In genomic region chrX:153870288-153870690, GRCh38 we compare ENCODE assay signal across 12 cellular contexts. TPM values are rescaled to one million over a fixed set of nuclear protein-coding genes. Genes with fewer than 3 reads are reported as not detected.
DNase-seq lines count a peak whose midpoint lies in the region; ATAC-seq and TF ChIP-seq lines count a peak whose summit lies in the region.
"Had no signal": no experiment of that assay in that cellular context is flagged by ENCODE, and none has a peak within 500 bp of the region (broad histone marks: within the 10 kb centered on the region; RNA-seq: fewer than 3 reads in every experiment).

No MANE protein-coding gene starts in this region.

- H3K9me3 ChIP-seq in BLaER1 (no peaks in the 10 kb centered on the region; the same call in 1 of the 2 replicates), osteoblast (ENCODE audit: low read depth, low read length) (no peaks in the 10 kb centered on the region)

- H4K20me1 ChIP-seq in BLaER1 = peaks cover 62% of the 10 kb centered on the region
- H4K20me1 ChIP-seq in osteoblast (ENCODE audit: insufficient read depth, low read length) = peaks cover 9% of the 10 kb centered on the region

- H3K36me3 ChIP-seq in BLaER1 (peaks cover 22% of the 10 kb centered on the region; the same call in 1 of the 2 replicates), osteoblast (ENCODE audit: insufficient read depth, low read length) (no peaks in the 10 kb centered on the region)

- H3K4me3 ChIP-seq in BLaER1 = no peak overlapping the region
- no peak overlapping the region for H3K4me3 ChIP-seq in osteoblast (ENCODE audit: insufficient read depth, low read length)
- H3K4me3 ChIP-seq: GM23248 had no signal

- POLR2A ChIA-PET in HEK293T (lab: Yijun Ruan, JAX) = no interaction called here

- TF ChIP-seq CTCF in osteoblast (IDR thresholded peaks at IDR 0.05; ENCODE audit: extremely low read depth, low read depth, low read length) = no peak

- H3K4me1 ChIP-seq in BLaER1 (peaks cover 8% of the 10 kb centered on the region; the same call in 1 of the 2 replicates), osteoblast (ENCODE audit: insufficient read depth, low read length) (no peaks in the 10 kb centered on the region)

- H3K4me2 ChIP-seq in BLaER1 (peak overlapping the region; percentile 5; the same call in 1 of the 2 replicates), osteoblast (ENCODE audit: insufficient read depth, low read length) (no peak overlapping the region)

- no peaks in the 10 kb centered on the region for H3K79me2 ChIP-seq in osteoblast (ENCODE audit: insufficient read depth, low read length)

- H3K9ac ChIP-seq in BLaER1 = no peak overlapping the region
- H3K9ac ChIP-seq: GM23248 had no signal

- peaks cover 69% of the 10 kb centered on the region for H3K27me3 ChIP-seq in BLaER1
- H3K27me3 ChIP-seq in osteoblast (ENCODE audit: insufficient read depth, low read length) = peaks cover 5% of the 10 kb centered on the region

- ATAC-seq in GM18867 (IDR thresholded peaks at IDR 0.05; ENCODE audit: unreplicated experiment) (no peak), HG03432 (IDR thresholded peaks at IDR 0.05; ENCODE audit: unreplicated experiment) (no peak), HG03460 (IDR thresholded peaks at IDR 0.05; ENCODE audit: unreplicated experiment) (no peak)

- no peak overlapping the region for H3K27ac ChIP-seq in BLaER1
- no peak overlapping the region for H3K27ac ChIP-seq in osteoblast (ENCODE audit: low read depth, low read length)
- H3K27ac ChIP-seq: GM23248 had no signal

- DNase-seq in 8988T = peak; percentile 27
- no peak for DNase-seq in HEK293T (ENCODE audit: extremely low spot score)
- DNase-seq in osteoblast (ENCODE audit: insufficient read length, low spot score, missing footprints) = peak; percentile 41
- DNase-seq: CD8-positive, alpha-beta memory T cell; GF-D8; GM23248 had no signal

- CTCF ChIA-PET in HEK293T (lab: Yijun Ruan, JAX) = no interaction called here

- no peak overlapping the region for H2AFZ ChIP-seq in osteoblast (ENCODE audit: low read length)
- H2AFZ ChIP-seq: GM23248 had no signal

TF ChIP-seq in HEK293T, 16 proteins besides CTCF, POLR2A, EP300 and RAD21:
- no peak for TF ChIP-seq NFRKB (IDR thresholded peaks at IDR 0.05)
- peak; percentile 54 for TF ChIP-seq PKNOX1 (IDR thresholded peaks at IDR 0.05)

RNA-seq across cellular contexts. Expression of gene L1CAM, which starts 15.7 kb away (rescaled TPM):
- under 0.01 TPM in 2 replicates for total RNA-seq in osteoblast

RNA-seq across cellular contexts. Expression of gene AVPR2, which starts 34.2 kb away (rescaled TPM):
- total RNA-seq in osteoblast = not detected in 2 replicates
- total RNA-seq: A673; CD8-positive, alpha-beta memory T cell; GM23248; HepG2 had no signal

RNA-seq across cellular contexts. Expression of gene PDZD4, which starts 39.9 kb away (rescaled TPM):
- total RNA-seq in osteoblast = under 0.01 TPM in 2 replicates
- total RNA-seq: GM23248, HepG2 had no signal

RNA-seq across cellular contexts. Expression of gene ARHGAP4, which starts 55.8 kb away (rescaled TPM):
- 0.88 and 1.4 TPM in 2 replicates for total RNA-seq in osteoblast
